In genomic region chr20:48697845-48698491, GRCh38 we compare ENCODE assay signal across 8 cellular contexts.
DNase-seq lines count a peak whose midpoint lies in the region; ATAC-seq and TF ChIP-seq lines count a peak whose summit lies in the region.

No MANE protein-coding gene starts in this region.

- H3K9me2 ChIP-seq in PC-9 (ENCODE audit: insufficient read depth) = no peaks in the 10 kb centered on the region

- TF ChIP-seq CTCF in HEK293 (tag by site-specific recombination; IDR thresholded peaks at IDR 0.05) = no peak
- TF ChIP-seq CTCF in PC-9 (conservative IDR thresholded peaks at IDR 0.05) = no peak
- no peak for TF ChIP-seq CTCF in endothelial cell (IDR thresholded peaks at IDR 0.05; ENCODE audit: unreplicated experiment)

- H3F3A ChIP-seq in PC-9 (ENCODE audit: insufficient read depth, low read depth) = peaks cover 29% of the 10 kb centered on the region

- H3K4me1 ChIP-seq in HEK293 (ENCODE audit: control insufficient read depth, insufficient read depth, low read length) (peaks cover 7% of the 10 kb centered on the region), PC-9 (replicated peaks; ENCODE audit: insufficient read depth) (peaks cover 24% of the 10 kb centered on the region)

- H3K27me3 ChIP-seq in PC-9 (ENCODE audit: insufficient read depth, low read depth) = no peaks in the 10 kb centered on the region

- CTCF ChIA-PET in HEK293 (lab: Yijun Ruan, JAX) (interaction anchor here (0.6 to 2.2 kb wide), 4 partner anchors 14 to 514 kb away, joined by 3 to 29 read pairs (median 8); no protein-coding TSS in a partner anchor), PC-9 (lab: Charles Lee) (interaction anchor here (1.4 kb wide), 1 partner anchor 41 kb away, joined by 5 read pairs; no protein-coding TSS in a partner anchor)

- DNase-seq in PC-9 = peak; percentile 95 to 96
- no peak for DNase-seq in endothelial cell (ENCODE audit: low spot score)
- DNase-seq in natural killer cell treated with Interleukin-12 subunit alpha and Interleukin-12 subunit beta and Interleukin-15 and Interleukin-18, amount 100 ng/mL, for 72 hours (ENCODE audit: low spot score) = peak; percentile 54
- DNase-seq in activated gamma-delta T cell treated with Interleukin-2 at 50 U/mL for 16 hours = no peak

- H3K36me3 Mint-ChIP-seq in endothelial cell (ENCODE audit: low read depth, unreplicated experiment) = peaks cover 70% of the 10 kb centered on the region
- H3K36me3 Mint-ChIP-seq in natural killer cell treated with Interleukin-12 subunit alpha and Interleukin-12 subunit beta and Interleukin-15 and Interleukin-18, amount 100 ng/mL, for 72 hours = peaks cover 45% of the 10 kb centered on the region

- no TSS peak for BruUV-seq in PC-9 (replicated peaks; lab: Mats Ljungman, UMichigan)

- peak overlapping the region; percentile 34 for H3K27ac Mint-ChIP-seq in endothelial cell (ENCODE audit: unreplicated experiment)
- H3K27ac Mint-ChIP-seq in natural killer cell treated with Interleukin-12 subunit alpha and Interleukin-12 subunit beta and Interleukin-15 and Interleukin-18, amount 100 ng/mL, for 72 hours = peak overlapping the region; percentile 49 to 57

- intact Hi-C loops in PC-9 (cut with micrococcal nuclease; ENCODE audit: unreplicated experiment) = loop anchor here (1.0 to 10.0 kb wide), 2 partner anchors 199 to 1857 kb away; no protein-coding TSS in a partner anchor

- H4K20me1 ChIP-seq in PC-9 (ENCODE audit: insufficient read depth) = no peaks in the 10 kb centered on the region

- H3K9me3 ChIP-seq in HEK293 (ENCODE audit: control insufficient read depth, insufficient read depth, low read depth, low read length) (no peaks in the 10 kb centered on the region), PC-9 (ENCODE audit: insufficient read depth, low read depth) (no peaks in the 10 kb centered on the region)

- POLR2A ChIA-PET in HEK293 (lab: Yijun Ruan, JAX) (interaction anchor here (0.6 kb wide), 1 partner anchor 12 kb away, joined by 3 read pairs; no protein-coding TSS in a partner anchor), PC-9 (lab: Charles Lee; ENCODE audit: unreplicated experiment) (interaction anchor here (0.6 to 0.7 kb wide), 4 partner anchors 11 to 575 kb away, joined by 3 to 4 read pairs (median 4); no protein-coding TSS in a partner anchor)

- ATAC-seq in natural killer cell treated with Interleukin-12 subunit alpha and Interleukin-12 subunit beta and Interleukin-15 and Interleukin-18, amount 100 ng/mL, for 72 hours = peak; percentile 66 to 71
- ATAC-seq in GM21786 (IDR thresholded peaks at IDR 0.05; ENCODE audit: unreplicated experiment) = no peak
- no peak for ATAC-seq in HG02981 (IDR thresholded peaks at IDR 0.05; ENCODE audit: unreplicated experiment)
- ATAC-seq in HG03457 (IDR thresholded peaks at IDR 0.05; ENCODE audit: unreplicated experiment) = no peak

- peak overlapping the region; percentile 69 for H3K4me3 Mint-ChIP-seq in endothelial cell (ENCODE audit: unreplicated experiment)
- no peak overlapping the region for H3K4me3 Mint-ChIP-seq in natural killer cell treated with Interleukin-12 subunit alpha and Interleukin-12 subunit beta and Interleukin-15 and Interleukin-18, amount 100 ng/mL, for 72 hours

- no peak overlapping the region for H3K4me3 ChIP-seq in HEK293 (ENCODE audit: low read depth, low read length)
- H3K4me3 ChIP-seq in PC-9 = no peak overlapping the region

- no peaks in the 10 kb centered on the region for H3K36me3 ChIP-seq in HEK293 (ENCODE audit: control insufficient read depth in 2 of 2, insufficient read depth in 1 of 2, low read length in 2 of 2)
- H3K36me3 ChIP-seq in PC-9 (ENCODE audit: low read depth) = no peaks in the 10 kb centered on the region

- peaks cover 15% of the 10 kb centered on the region for H3K27me3 Mint-ChIP-seq in endothelial cell (ENCODE audit: unreplicated experiment)
- H3K27me3 Mint-ChIP-seq in natural killer cell treated with Interleukin-12 subunit alpha and Interleukin-12 subunit beta and Interleukin-15 and Interleukin-18, amount 100 ng/mL, for 72 hours = no peaks in the 10 kb centered on the region

- H3K4me1 Mint-ChIP-seq in endothelial cell (ENCODE audit: unreplicated experiment) = peaks cover 23% of the 10 kb centered on the region
- peaks cover 58 to 66% of the 10 kb centered on the region in 2 donors for H3K4me1 Mint-ChIP-seq in natural killer cell treated with Interleukin-12 subunit alpha and Interleukin-12 subunit beta and Interleukin-15 and Interleukin-18, amount 100 ng/mL, for 72 hours (ENCODE audit: low read depth in 2 of 2)

- peak overlapping the region; percentile 44 for H3K4me2 ChIP-seq in PC-9

- no peaks in the 10 kb centered on the region for H3K9me3 Mint-ChIP-seq in endothelial cell (ENCODE audit: unreplicated experiment)
- H3K9me3 Mint-ChIP-seq in natural killer cell treated with Interleukin-12 subunit alpha and Interleukin-12 subunit beta and Interleukin-15 and Interleukin-18, amount 100 ng/mL, for 72 hours = peaks cover 5% of the 10 kb centered on the region

- no peak overlapping the region for H2AFZ ChIP-seq in PC-9

- H3K79me2 ChIP-seq in PC-9 (ENCODE audit: low read depth) = no peaks in the 10 kb centered on the region

- H3K27ac ChIP-seq in HEK293 (ENCODE audit: extremely low read depth, low read depth, low read length) = no peak overlapping the region; the same call in 1 of the 2 replicates
- peak overlapping the region; percentile 59 for H3K27ac ChIP-seq in PC-9

TF ChIP-seq in HEK293, 187 proteins besides CTCF, POLR2A, EP300 and RAD21 (continues in another document):
- TF ChIP-seq ZNF394 (tag by site-specific recombination; IDR thresholded peaks at IDR 0.05; ENCODE audit: borderline replicate concordance) (no peak), ZIC2 (tag by site-specific recombination; IDR thresholded peaks at IDR 0.05) (peak; percentile 33), MYNN (tag by site-specific recombination; IDR thresholded peaks at IDR 0.05; ENCODE audit: borderline replicate concordance) (no peak), INSM2 (tag by site-specific recombination; IDR thresholded peaks at IDR 0.05) (no peak), ZNF184 (tag by site-specific recombination; IDR thresholded peaks at IDR 0.05) (peak; percentile 52; the same call in 1 of the 2 replicates), HOXA7 (CRISPR knock-in tag; IDR thresholded peaks at IDR 0.05; ENCODE audit: borderline replicate concordance) (no peak), ZNF544 (tag by site-specific recombination; IDR thresholded peaks at IDR 0.05) (0 out of 2 replicates have a peak, but pooled peaks have one; percentile 31), ZNF530 (tag by site-specific recombination; IDR thresholded peaks at IDR 0.05; ENCODE audit: low read depth) (0 out of 2 replicates have a peak, but pooled peaks have one; percentile 13), ZBTB8A (tag by site-specific recombination; IDR thresholded peaks at IDR 0.05) (peak; percentile 77), KLF16 (tag by site-specific recombination; IDR thresholded peaks at IDR 0.05) (peak; percentile 65; the same call in 1 of the 2 replicates), PRDM10 (tag by site-specific recombination; IDR thresholded peaks at IDR 0.05) (peak; percentile 52), GLIS1 (tag by site-specific recombination; IDR thresholded peaks at IDR 0.05) (0 out of 2 replicates have a peak, but pooled peaks have one; percentile 11), BCL11A (tag by site-specific recombination; IDR thresholded peaks at IDR 0.05; ENCODE audit: low read depth) (0 out of 2 replicates have a peak, but pooled peaks have one; percentile 32), PRDM1 (tag by site-specific recombination; IDR thresholded peaks at IDR 0.05) (0 out of 2 replicates have a peak, but pooled peaks have one; percentile 6), KLF1 (tag by site-specific recombination; IDR thresholded peaks at IDR 0.05) (0 out of 2 replicates have a peak, but pooled peaks have one; percentile 12), ZNF560 (tag by site-specific recombination; IDR thresholded peaks at IDR 0.05; ENCODE audit: borderline replicate concordance) (no peak), SCRT2 (tag by site-specific recombination; IDR thresholded peaks at IDR 0.05) (peak; percentile 39; the same call in 1 of the 2 replicates)

Comparison
In these comparisons a context has a peak if more than half of its experiments do, and no peak if none do; other contexts are left out.
1. DNase-seq: peak in PC-9 (2 of 2) and natural killer cell treated with Interleukin-12 subunit alpha and Interleukin-12 subunit beta and Interleukin-15 and Interleukin-18, amount 100 ng/mL, for 72 hours (single experiment); none in endothelial cell (single experiment) and activated gamma-delta T cell treated with Interleukin-2 at 50 U/mL for 16 hours (single experiment).
2. ATAC-seq: peak in natural killer cell treated with Interleukin-12 subunit alpha and Interleukin-12 subunit beta and Interleukin-15 and Interleukin-18, amount 100 ng/mL, for 72 hours (2 of 2); none in GM21786 (single experiment), HG02981 (single experiment) and HG03457 (single experiment).